37 cellular contexts compared by ENCODE assay signal in the genomic region with DNA sequence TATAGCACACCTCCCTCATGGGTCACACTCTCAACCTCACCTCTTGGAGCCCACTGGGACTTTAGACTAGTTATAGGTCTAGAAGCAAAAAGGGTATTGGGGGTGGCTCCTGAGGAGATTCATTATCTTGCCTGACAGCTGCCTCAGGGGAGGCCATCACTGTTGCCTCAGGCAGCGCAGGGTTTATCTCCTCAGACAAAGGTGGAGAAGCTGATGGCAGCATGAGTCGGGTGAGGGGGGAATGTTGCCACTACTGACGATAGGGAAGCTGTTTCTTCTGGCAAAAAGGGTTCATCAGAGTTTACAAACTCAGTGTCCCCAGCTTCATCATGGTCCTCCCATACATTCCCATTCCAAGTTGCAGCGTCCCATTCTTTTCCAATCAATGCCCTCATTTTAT.
DNase-seq lines count a peak whose midpoint lies in the region; ATAC-seq, FAIRE-seq and TF ChIP-seq lines count a peak whose summit lies in the region.
"Had no signal": no experiment of that assay in that cellular context is flagged by ENCODE, and none has a peak within 500 bp of the region (broad histone marks: within the 10 kb centered on the region; RNA-seq: fewer than 3 reads in every experiment).

No MANE protein-coding gene starts in this region.

- FAIRE-seq in K562 (lab: Jason Lieb, UNC), result no peak
- FAIRE-seq: A204.1, A549, D721Med had no signal

- DNase-seq in activated CD4-positive, alpha-beta T cell treated with anti-CD3 and anti-CD28 coated beads, Interleukin-2, amount 10 ng/mL, durations not matched to agents 24 days and 14 days, result peak; percentile 21
- DNase-seq in activated CD4-positive, alpha-beta T cell treated with anti-CD3 and anti-CD28 coated beads, Interleukin-2, amount 50 U/mL, for 48 hours, result no peak
- DNase-seq in IMR-90 (no peak), OCI-M1 (lab: John Stamatoyannopoulos, UW) (peak; percentile 25), K562 (ENCODE audit: extremely low read depth in 1 of 4, low spot score in 3 of 4) (peak in 1 of 4 experiments; percentile 36), brain microvascular endothelial cell (no peak)
- no peak for DNase-seq in activated CD4-positive, alpha-beta memory T cell treated with anti-CD3 and anti-CD28 coated beads for 36 hours
- DNase-seq: 8988T; ACHN; AML-193; BE2C; C1 segment of cervical spinal cord; Caco-2; Calu3; CD4-positive, alpha-beta memory T cell; CD4-positive, alpha-beta T cell; CD4-positive, CD25-positive, alpha-beta regulatory T cell; CD8-positive, alpha-beta memory T cell; CD8-positive, alpha-beta T cell; COR-L47; DMS 273 treated with DMSO at 0.1 percent for 48 hours; DMS153; DMS53; DMS79; DMS79 treated with DMSO at 0.1 percent for 48 hours; DND-41; EL had no signal

- BruUV-seq in IMR-90 (replicated peaks; lab: Mats Ljungman, UMichigan) (no TSS peak), K562 (replicated peaks; lab: Mats Ljungman, UMichigan) (no TSS peak)

- CTCF ChIA-PET in IMR-90 (lab: Yijun Ruan, JAX) (no interaction called here), K562 (lab: Yijun Ruan, JAX; ENCODE audit: low intra/inter-chr PET ratio) (no interaction called here)
- CTCF ChIA-PET in activated CD4-positive, alpha-beta memory T cell treated with anti-CD3 and anti-CD28 coated beads for 36 hours (lab: Charles Lee), result no interaction called here

- H3K36me3 Mint-ChIP-seq in activated CD4-positive, alpha-beta T cell treated with anti-CD3 and anti-CD28 coated beads, Interleukin-2, amount 10 ng/mL, durations not matched to agents 24 days and 14 days (ENCODE audit: low read depth), result no peaks in the 10 kb centered on the region
- H3K36me3 Mint-ChIP-seq in activated CD4-positive, alpha-beta memory T cell treated with anti-CD3 and anti-CD28 coated beads for 36 hours, result no peaks in the 10 kb centered on the region
- H3K36me3 Mint-ChIP-seq: CD14-positive monocyte; CD4-positive, alpha-beta memory T cell; CD4-positive, CD25-positive, alpha-beta regulatory T cell; CD8-positive, alpha-beta memory T cell; CD8-positive, alpha-beta T cell had no signal

- no peak overlapping the region for H2AK9ac ChIP-seq in IMR-90 (replicated peaks; ENCODE audit: low read depth, low read length, poor library complexity)

- H2AFZ ChIP-seq in IMR-90 (replicated peaks; ENCODE audit: low read length, poor library complexity) (no peak overlapping the region), K562 (ENCODE audit: low read depth, low read length) (no peak overlapping the region)

- H3K14ac ChIP-seq in IMR-90 (replicated peaks; ENCODE audit: low read depth, low read length), result no peak overlapping the region

- no peak for ATAC-seq in IMR-90 (ENCODE audit: low read depth)
- no peak for ATAC-seq in K562
- no peak for ATAC-seq in HG02759 (IDR thresholded peaks at IDR 0.05; ENCODE audit: unreplicated experiment)
- ATAC-seq: A549; CD8-positive, alpha-beta T cell had no signal

- no peak overlapping the region for H3K4me2 ChIP-seq in IMR-90 (ENCODE audit: low read depth, low read length)
- no peak overlapping the region for H3K4me2 ChIP-seq in K562 (ENCODE audit: insufficient read depth, low read length)
- H3K4me2 ChIP-seq: A549; BLaER1; BLaER1 treated with 17β-estradiol and CSF1 and Interleukin-3, amounts not matched to agents 10 nM and 100 nM had no signal

- H3K4me1 ChIP-seq in IMR-90 (ENCODE audit: control insufficient read depth, insufficient read depth, low read length) (no peaks in the 10 kb centered on the region), K562 (replicated peaks in 1 of 2; ENCODE audit: control insufficient read depth in 2 of 2, insufficient read depth in 2 of 2, low read length in 2 of 2) (no peaks in the 10 kb centered on the region)
- H3K4me1 ChIP-seq: A549; BE2C; BLaER1; BLaER1 treated with 17β-estradiol and CSF1 and Interleukin-3, amounts not matched to agents 10 nM and 100 nM; Caco-2 had no signal

- H2BK20ac ChIP-seq in IMR-90 (ENCODE audit: low read depth, low read length), result no peak overlapping the region

- no peaks in the 10 kb centered on the region for H4K20me1 ChIP-seq in IMR-90 (ENCODE audit: insufficient read depth, low read length)
- H4K20me1 ChIP-seq in K562 (replicated peaks; ENCODE audit: control insufficient read depth, insufficient read depth, low read length), result no peaks in the 10 kb centered on the region
- H4K20me1 ChIP-seq: BLaER1; BLaER1 treated with 17β-estradiol and CSF1 and Interleukin-3, amounts not matched to agents 10 nM and 100 nM had no signal

- no peak overlapping the region for H3K4me3 Mint-ChIP-seq in activated CD4-positive, alpha-beta T cell treated with anti-CD3 and anti-CD28 coated beads, Interleukin-2, amount 10 ng/mL, durations not matched to agents 24 days and 14 days
- no peak overlapping the region for H3K4me3 Mint-ChIP-seq in activated CD4-positive, alpha-beta memory T cell treated with anti-CD3 and anti-CD28 coated beads for 36 hours
- H3K4me3 Mint-ChIP-seq: B cell; CD14-positive monocyte; CD4-positive, alpha-beta memory T cell; CD4-positive, alpha-beta T cell; CD4-positive, CD25-positive, alpha-beta regulatory T cell; CD8-positive, alpha-beta memory T cell; CD8-positive, alpha-beta T cell had no signal

- no peaks in the 10 kb centered on the region for H3K27me3 ChIP-seq in IMR-90 (ENCODE audit: control insufficient read depth, insufficient read depth, low read length)
- H3K27me3 ChIP-seq in K562 (ENCODE audit: control insufficient read depth in 2 of 2, insufficient read depth in 2 of 2, low read length in 2 of 2), result no peaks in the 10 kb centered on the region
- no peaks in the 10 kb centered on the region for H3K27me3 ChIP-seq in brain microvascular endothelial cell (replicated peaks)
- H3K27me3 ChIP-seq: BE2C; BLaER1; BLaER1 treated with 17β-estradiol and CSF1 and Interleukin-3, amounts not matched to agents 10 nM and 100 nM had no signal

- no CpG with 5 or more reads among the region's 4 CpGs for WGBS in IMR-90 (ENCODE audit: extremely low coverage in 2 of 2, insufficient read length in 1 of 2), 2 experiments
- 0% methylated on average over 4 of the region's 4 CpGs for WGBS in K562 (ENCODE audit: insufficient coverage, low coverage, missing lambda C conversion rate)

- no peak overlapping the region for H3K27ac ChIP-seq in IMR-90 (ENCODE audit: insufficient read depth, low read length)
- H3K27ac ChIP-seq in K562 (ENCODE audit: extremely low read depth, low read depth, low read length), result no peak overlapping the region
- no peak overlapping the region for H3K27ac ChIP-seq in brain microvascular endothelial cell
- H3K27ac ChIP-seq: 22Rv1; A549; BLaER1; BLaER1 treated with 17β-estradiol and CSF1 and Interleukin-3, amounts not matched to agents 10 nM and 100 nM; C4-2B had no signal

- peak overlapping the region; percentile 1; the same call in 1 of the 2 replicates for H2BK120ac ChIP-seq in IMR-90 (ENCODE audit: low read depth, low read length)

- H3K27ac Mint-ChIP-seq in activated CD4-positive, alpha-beta T cell treated with anti-CD3 and anti-CD28 coated beads, Interleukin-2, amount 10 ng/mL, durations not matched to agents 24 days and 14 days, result no peak overlapping the region
- H3K27ac Mint-ChIP-seq in activated CD4-positive, alpha-beta memory T cell treated with anti-CD3 and anti-CD28 coated beads for 36 hours, result no peak overlapping the region
- H3K27ac Mint-ChIP-seq: B cell; CD14-positive monocyte; CD4-positive, alpha-beta memory T cell; CD4-positive, alpha-beta T cell; CD4-positive, CD25-positive, alpha-beta regulatory T cell; CD8-positive, alpha-beta memory T cell; CD8-positive, alpha-beta T cell had no signal

- H3K4me3 ChIP-seq in IMR-90 (ENCODE audit: insufficient read depth, low read depth, low read length) (no peak overlapping the region), K562 (no peak overlapping the region), brain microvascular endothelial cell (ENCODE audit: low read depth, low read length) (no peak overlapping the region)
- H3K4me3 ChIP-seq: A549; BLaER1; BLaER1 treated with 17β-estradiol and CSF1 and Interleukin-3, amounts not matched to agents 10 nM and 100 nM had no signal

- intact Hi-C loops in activated CD4-positive, alpha-beta T cell treated with anti-CD3 and anti-CD28 coated beads, Interleukin-2, amount 10 ng/mL, durations not matched to agents 24 days and 14 days (cut with micrococcal nuclease), result no loop called here
- intact Hi-C loops in IMR-90 (cut with micrococcal nuclease), result no loop called here
- intact Hi-C loops in K562 (cut with micrococcal nuclease), result no loop called here
- intact Hi-C loops in activated CD4-positive, alpha-beta memory T cell treated with anti-CD3 and anti-CD28 coated beads for 36 hours (cut with micrococcal nuclease), result no loop called here

- no peak overlapping the region for H4K91ac ChIP-seq in IMR-90 (ENCODE audit: insufficient read depth, low read depth, low read length)

- H3K4me1 Mint-ChIP-seq in activated CD4-positive, alpha-beta T cell treated with anti-CD3 and anti-CD28 coated beads, Interleukin-2, amount 10 ng/mL, durations not matched to agents 24 days and 14 days, result no peaks in the 10 kb centered on the region
- no peaks in the 10 kb centered on the region for H3K4me1 Mint-ChIP-seq in activated CD4-positive, alpha-beta memory T cell treated with anti-CD3 and anti-CD28 coated beads for 36 hours (ENCODE audit: low read depth)
- H3K4me1 Mint-ChIP-seq: B cell; CD14-positive monocyte; CD4-positive, alpha-beta memory T cell; CD4-positive, CD25-positive, alpha-beta regulatory T cell; CD8-positive, alpha-beta memory T cell had no signal

- H4K5ac ChIP-seq in IMR-90 (ENCODE audit: low read depth, low read length), result no peak overlapping the region

- H3K18ac ChIP-seq in IMR-90 (ENCODE audit: low read depth, low read length), result no peak overlapping the region

- H2AK5ac ChIP-seq in IMR-90 (ENCODE audit: low read depth, low read length), result no peak overlapping the region

- no peaks in the 10 kb centered on the region for H3K79me2 ChIP-seq in K562 (ENCODE audit: control insufficient read depth, insufficient read depth, low read length)

- no peaks in the 10 kb centered on the region for H3K79me1 ChIP-seq in IMR-90 (ENCODE audit: low read depth in 1 of 2, low read length in 2 of 2)

- H3K9me1 ChIP-seq in IMR-90 (ENCODE audit: insufficient read depth, low read length), result no peaks in the 10 kb centered on the region
- no peaks in the 10 kb centered on the region for H3K9me1 ChIP-seq in K562 (ENCODE audit: control insufficient read depth, insufficient read depth, low read length)

- H3K4ac ChIP-seq in IMR-90 (ENCODE audit: low read depth, low read length), result no peak overlapping the region

- no peak for TF ChIP-seq EP300 in K562 (IDR thresholded peaks at IDR 0.05; ENCODE audit: low read length)

- H2BK15ac ChIP-seq in IMR-90 (ENCODE audit: low read depth, low read length), result no peak overlapping the region

- H3K23ac ChIP-seq in IMR-90 (ENCODE audit: low read depth, low read length), result no peak overlapping the region

- no peak overlapping the region for H4K8ac ChIP-seq in IMR-90 (ENCODE audit: low read depth in 2 of 2, low read length in 2 of 2)

- in situ Hi-C loops in IMR-90 (cut with MboI; ENCODE audit: low sequenced_read_pairs), result no loop called here
- in situ Hi-C loops in K562 (cut with MboI), result no loop called here
- in situ Hi-C loops in brain microvascular endothelial cell (cut with HindIII; ENCODE audit: low pct_ligation_motif_present, low sequenced_read_pairs), result no loop called here

- dilution Hi-C loops in IMR-90 (cut with HindIII; ENCODE audit: low sequenced_read_pairs, unreplicated experiment), result no loop called here

- H3K36me3 ChIP-seq in IMR-90 (ENCODE audit: control insufficient read depth, insufficient read depth, low read length), result no peaks in the 10 kb centered on the region
- no peaks in the 10 kb centered on the region for H3K36me3 ChIP-seq in K562 (ENCODE audit: control insufficient read depth, insufficient read depth, low read length)
- H3K36me3 ChIP-seq in brain microvascular endothelial cell (replicated peaks), result no peaks in the 10 kb centered on the region
- H3K36me3 ChIP-seq: BE2C; BLaER1; BLaER1 treated with 17β-estradiol and CSF1 and Interleukin-3, amounts not matched to agents 10 nM and 100 nM had no signal

- TF ChIP-seq CTCF in IMR-90 (conservative IDR thresholded peaks at IDR 0.05; ENCODE audit: low read depth, low read length) (no peak), K562 (IDR thresholded peaks at IDR 0.05 in 2 of 3, conservative IDR thresholded peaks at IDR 0.05 in 1 of 3; ENCODE audit: insufficient read depth in 2 of 3, low read depth in 1 of 3, low read length in 3 of 3) (no peak), brain microvascular endothelial cell (IDR thresholded peaks at IDR 0.05; ENCODE audit: low read depth, low read length, missing control alignments) (no peak)

- H3K9me3 Mint-ChIP-seq in activated CD4-positive, alpha-beta T cell treated with anti-CD3 and anti-CD28 coated beads, Interleukin-2, amount 10 ng/mL, durations not matched to agents 24 days and 14 days, result no peaks in the 10 kb centered on the region
- peaks cover 9% of the 10 kb centered on the region for H3K9me3 Mint-ChIP-seq in activated CD4-positive, alpha-beta memory T cell treated with anti-CD3 and anti-CD28 coated beads for 36 hours

- no peak overlapping the region for H3K56ac ChIP-seq in IMR-90 (ENCODE audit: extremely low read depth, insufficient read depth, low read length)

- POLR2A ChIA-PET in IMR-90 (lab: Charles Lee; ENCODE audit: unreplicated experiment), result no interaction called here
- POLR2A ChIA-PET in K562 (lab: Yijun Ruan, JAX), result no interaction called here
- POLR2A ChIA-PET in activated CD4-positive, alpha-beta memory T cell treated with anti-CD3 and anti-CD28 coated beads for 36 hours (lab: Charles Lee), result no interaction called here

- TF ChIP-seq POLR2A in IMR-90 (IDR thresholded peaks at IDR 0.05; ENCODE audit: low read depth, low read length) (no peak), K562 (conservative IDR thresholded peaks at IDR 0.05) (no peak)

- H3K9ac ChIP-seq in IMR-90 (ENCODE audit: low read depth, low read length) (no peak overlapping the region), K562 (ENCODE audit: insufficient read depth in 1 of 2, low read depth in 2 of 2, low read length in 2 of 2) (no peak overlapping the region)
- H3K9ac ChIP-seq: BLaER1; BLaER1 treated with 17β-estradiol and CSF1 and Interleukin-3, amounts not matched to agents 10 nM and 100 nM had no signal

- H3K9me3 ChIP-seq in IMR-90 (ENCODE audit: control insufficient read depth, insufficient read depth, low read length) (peaks cover 8% of the 10 kb centered on the region), K562 (replicated peaks; ENCODE audit: control insufficient read depth, insufficient read depth, low read depth, low read length) (no peaks in the 10 kb centered on the region)

- no peak for TF ChIP-seq RAD21 in IMR-90 (IDR thresholded peaks at IDR 0.05; ENCODE audit: low read length)
- TF ChIP-seq RAD21 in K562 (CRISPR knock-in tag; conservative IDR thresholded peaks at IDR 0.05 in 1 of 2, IDR thresholded peaks at IDR 0.05 in 1 of 2), result no peak

- no peaks in the 10 kb centered on the region for H3K27me3 Mint-ChIP-seq in activated CD4-positive, alpha-beta T cell treated with anti-CD3 and anti-CD28 coated beads, Interleukin-2, amount 10 ng/mL, durations not matched to agents 24 days and 14 days
- peaks cover 5% of the 10 kb centered on the region for H3K27me3 Mint-ChIP-seq in activated CD4-positive, alpha-beta memory T cell treated with anti-CD3 and anti-CD28 coated beads for 36 hours
- H3K27me3 Mint-ChIP-seq: B cell; CD4-positive, CD25-positive, alpha-beta regulatory T cell had no signal

- H2BK5ac ChIP-seq in IMR-90 (ENCODE audit: low read depth, low read length, poor library complexity, severe bottlenecking), result no peak overlapping the region

Comparison
In these comparisons a context has a peak if more than half of its experiments do, and no peak if none do; other contexts are left out.
1. DNase-seq: peak in activated CD4-positive, alpha-beta T cell treated with anti-CD3 and anti-CD28 coated beads, Interleukin-2, amount 10 ng/mL, durations not matched to agents 24 days and 14 days (single experiment) and OCI-M1 (single experiment); none in activated CD4-positive, alpha-beta T cell treated with anti-CD3 and anti-CD28 coated beads, Interleukin-2, amount 50 U/mL, for 48 hours (0 of 2), IMR-90 (single experiment), activated CD4-positive, alpha-beta memory T cell treated with anti-CD3 and anti-CD28 coated beads for 36 hours (single experiment) and brain microvascular endothelial cell (single experiment).